In genomic region chr11:64000740-64001514, GRCh38 we compare ENCODE assay signal across 11 cellular contexts. TPM values are rescaled to one million over a fixed set of nuclear protein-coding genes. Genes with fewer than 3 reads are reported as not detected.
DNase-seq lines count a peak whose midpoint lies in the region; ATAC-seq, FAIRE-seq and TF ChIP-seq lines count a peak whose summit lies in the region.
"Had no signal": no experiment of that assay in that cellular context is flagged by ENCODE, and none has a peak within 500 bp of the region (broad histone marks: within the 10 kb centered on the region; RNA-seq: fewer than 3 reads in every experiment).

No MANE protein-coding gene starts in this region.

- H3K27ac Mint-ChIP-seq in MCF 10A (ENCODE audit: low read depth, unreplicated experiment): no peak overlapping the region
- H3K27ac Mint-ChIP-seq in activated T-helper 17 cell treated with anti-CD3 and anti-CD28 coated beads, Interleukin-2, amount 50 U/mL, for 72 hours: no peak overlapping the region

- H3K27ac ChIP-seq in breast epithelium (no peak overlapping the region), mucosa of rectum (ENCODE audit: low read depth in 2 of 2, low read length in 2 of 2) (no peak overlapping the region), upper lobe of right lung (no peak overlapping the region), Karpas-422 (ENCODE audit: low read length) (no peak overlapping the region)

- CTCF ChIA-PET in MCF 10A (lab: Yijun Ruan, JAX): interaction anchor here (0.5 to 1.2 kb wide), 4 partner anchors 74 to 148 kb away, joined by 3 to 4 read pairs (median 4); no protein-coding TSS in a partner anchor

- H3K4me1 ChIP-seq in breast epithelium: peaks cover 15 to 17% of the 10 kb centered on the region in 2 donors
- H3K4me1 ChIP-seq in mucosa of rectum (ENCODE audit: control insufficient read depth in 2 of 2, insufficient read depth in 2 of 2, low read length in 2 of 2): peaks cover 12 to 17% of the 10 kb centered on the region in 2 donors
- H3K4me1 ChIP-seq in upper lobe of right lung: peaks cover 37% of the 10 kb centered on the region
- no peaks in the 10 kb centered on the region for H3K4me1 ChIP-seq in Karpas-422 (ENCODE audit: low read length)

- H3K36me3 ChIP-seq in breast epithelium (no peaks in the 10 kb centered on the region), bronchial epithelial cell (ENCODE audit: control insufficient read depth, insufficient read depth, low read length) (peaks cover 17% of the 10 kb centered on the region), mucosa of rectum (ENCODE audit: control insufficient read depth in 2 of 2, insufficient read depth in 2 of 2, low read length in 2 of 2) (peaks cover 15 to 19% of the 10 kb centered on the region in 2 donors), upper lobe of right lung (peaks cover 24% of the 10 kb centered on the region), Karpas-422 (ENCODE audit: insufficient read depth, low read length) (peaks cover 3% of the 10 kb centered on the region; the same call in 1 of the 2 replicates)

- H3K27me3 Mint-ChIP-seq in MCF 10A (ENCODE audit: insufficient read depth, unreplicated experiment): no peaks in the 10 kb centered on the region
- no peaks in the 10 kb centered on the region for H3K27me3 Mint-ChIP-seq in activated T-helper 17 cell treated with anti-CD3 and anti-CD28 coated beads, Interleukin-2, amount 50 U/mL, for 72 hours

- DNase-seq in breast epithelium (ENCODE audit: low spot score in 2 of 2) (no peak), MCF 10A (ENCODE audit: unreplicated experiment) (no peak), bronchial epithelial cell (ENCODE audit: low read depth) (no peak), upper lobe of right lung (no peak), Karpas-422 (no peak), SW480 (ENCODE audit: low spot score) (no peak)
- DNase-seq: RPMI8226 had no signal

- H3K9me3 Mint-ChIP-seq in MCF 10A (ENCODE audit: unreplicated experiment): no peaks in the 10 kb centered on the region
- no peaks in the 10 kb centered on the region for H3K9me3 Mint-ChIP-seq in activated T-helper 17 cell treated with anti-CD3 and anti-CD28 coated beads, Interleukin-2, amount 50 U/mL, for 72 hours

- no peak overlapping the region for H2AFZ ChIP-seq in Karpas-422 (ENCODE audit: low read length)

- FAIRE-seq in bronchial epithelial cell (lab: Jason Lieb, UNC): peak; percentile 86
- FAIRE-seq: GM18507 had no signal

- TF ChIP-seq CTCF in breast epithelium (IDR thresholded peaks at IDR 0.05) (no peak), MCF 10A (IDR thresholded peaks at IDR 0.05; ENCODE audit: unreplicated experiment) (no peak), bronchial epithelial cell (IDR thresholded peaks at IDR 0.05; ENCODE audit: insufficient read depth, low read length, severe bottlenecking) (no peak), upper lobe of right lung (IDR thresholded peaks at IDR 0.05) (no peak)

- H3K4me3 Mint-ChIP-seq in MCF 10A (ENCODE audit: unreplicated experiment): no peak overlapping the region
- no peak overlapping the region for H3K4me3 Mint-ChIP-seq in activated T-helper 17 cell treated with anti-CD3 and anti-CD28 coated beads, Interleukin-2, amount 50 U/mL, for 72 hours

- no peak for ATAC-seq in upper lobe of right lung
- ATAC-seq in activated T-helper 17 cell treated with anti-CD3 and anti-CD28 coated beads, Interleukin-2, amount 50 U/mL, for 72 hours (replicated peaks): no peak

- H3K4me3 ChIP-seq in breast epithelium (peak overlapping the region; percentile 27 to 67 (median 45)), bronchial epithelial cell (ENCODE audit: low read depth, low read length) (peak overlapping the region; percentile 18), mucosa of rectum (ENCODE audit: low read length in 2 of 2) (peak overlapping the region; percentile 31 to 43), upper lobe of right lung (peak overlapping the region; percentile 44), Karpas-422 (ENCODE audit: low read length) (no peak overlapping the region)

- H3K9ac ChIP-seq in mucosa of rectum (ENCODE audit: low read depth in 1 of 2, low read length in 2 of 2): peak overlapping the region in 1 of 2 donors; percentile 54
- H3K9ac ChIP-seq in Karpas-422 (ENCODE audit: low read length): no peak overlapping the region

- peaks cover 6% of the 10 kb centered on the region; the same call in 1 of the 2 replicates for H4K20me1 ChIP-seq in Karpas-422 (ENCODE audit: insufficient read depth, low read depth, low read length)

- no peaks in the 10 kb centered on the region for H3K9me2 ChIP-seq in Karpas-422 (replicated peaks; ENCODE audit: insufficient read depth, low read length)

- no TSS peak for BruUV-seq in MCF 10A (replicated peaks; lab: Mats Ljungman, UMichigan)

- no peaks in the 10 kb centered on the region for H3K9me3 ChIP-seq in breast epithelium
- no peaks in the 10 kb centered on the region for H3K9me3 ChIP-seq in mucosa of rectum (ENCODE audit: control insufficient read depth in 2 of 2, low read length in 2 of 2)
- H3K9me3 ChIP-seq in upper lobe of right lung: no peaks in the 10 kb centered on the region
- H3K9me3 ChIP-seq in Karpas-422 (ENCODE audit: low read length): no peaks in the 10 kb centered on the region

- POLR2A ChIA-PET in MCF 10A (lab: Yijun Ruan, JAX): interaction anchor here (0.7 to 1.8 kb wide), 2 partner anchors 13 to 284 kb away, joined by 3 to 6 read pairs; no protein-coding TSS in a partner anchor

- peaks cover 23% of the 10 kb centered on the region for H3K36me3 Mint-ChIP-seq in MCF 10A (ENCODE audit: insufficient read depth, unreplicated experiment)
- peaks cover 22% of the 10 kb centered on the region for H3K36me3 Mint-ChIP-seq in activated T-helper 17 cell treated with anti-CD3 and anti-CD28 coated beads, Interleukin-2, amount 50 U/mL, for 72 hours (ENCODE audit: low read depth)

- H3K27me3 ChIP-seq in breast epithelium (no peaks in the 10 kb centered on the region), bronchial epithelial cell (ENCODE audit: control insufficient read depth, insufficient read depth, low read length) (peaks cover 4% of the 10 kb centered on the region), mucosa of rectum (ENCODE audit: control insufficient read depth in 2 of 2, insufficient read depth in 2 of 2, low read length in 2 of 2) (no peaks in the 10 kb centered on the region), upper lobe of right lung (no peaks in the 10 kb centered on the region), Karpas-422 (ENCODE audit: low read length) (no peaks in the 10 kb centered on the region)

- H3K79me2 ChIP-seq in Karpas-422 (ENCODE audit: low read length): no peaks in the 10 kb centered on the region

- intact Hi-C loops in breast epithelium (cut with DNase I; ENCODE audit: low total_unique reads): no loop called here
- intact Hi-C loops in MCF 10A (cut with micrococcal nuclease): loop anchor here (1.0 kb wide), 1 partner anchor 145 kb away; no protein-coding TSS in a partner anchor
- intact Hi-C loops in upper lobe of right lung (cut with DNase I): loop anchor here (5.0 kb wide), 1 partner anchor 146 kb away; no protein-coding TSS in a partner anchor

- no peak for TF ChIP-seq POLR2A in breast epithelium (IDR thresholded peaks at IDR 0.05)

- no peak overlapping the region for H3K4me2 ChIP-seq in Karpas-422 (ENCODE audit: low read depth, low read length, poor library complexity, severe bottlenecking)

- H3K4me1 Mint-ChIP-seq in MCF 10A (ENCODE audit: insufficient read depth, unreplicated experiment): no peaks in the 10 kb centered on the region
- H3K4me1 Mint-ChIP-seq in activated T-helper 17 cell treated with anti-CD3 and anti-CD28 coated beads, Interleukin-2, amount 50 U/mL, for 72 hours: peaks cover 3% of the 10 kb centered on the region

RNA-seq across cellular contexts. Expression of gene OTUB1, which starts 14.7 kb away (rescaled TPM):
- total RNA-seq in breast epithelium: 10 to 100 TPM; 50.9 to 81.4 (median 79.3) TPM
- total RNA-seq in MCF 10A (2022): 50.9 and 56.0 TPM in 2 replicates
- 43.5 and 51.1 TPM in 2 replicates for total RNA-seq in bronchial epithelial cell
- 60.6 TPM for total RNA-seq in upper lobe of right lung
- 10 to 100 TPM; 59.4 to 84.2 TPM for total RNA-seq in activated T-helper 17 cell treated with anti-CD3 and anti-CD28 coated beads, Interleukin-2, amount 50 U/mL, for 72 hours
- total RNA-seq in Karpas-422 (2014; rRNA removed; shearing (Covaris generic); ENCODE audit: low replicate concordance): 41.6 and 61.7 TPM in 2 replicates

RNA-seq across cellular contexts. Expression of gene COX8A, which starts 26.5 kb away (rescaled TPM):
- total RNA-seq in breast epithelium (100 to 1,000 TPM; 257 to 326 (median 293) TPM), MCF 10A (2022) (461 and 466 TPM in 2 replicates), bronchial epithelial cell (266 and 382 TPM in 2 replicates), upper lobe of right lung (199 TPM)
- 100 to 1,000 TPM; 329 to 461 TPM for total RNA-seq in activated T-helper 17 cell treated with anti-CD3 and anti-CD28 coated beads, Interleukin-2, amount 50 U/mL, for 72 hours
- total RNA-seq in Karpas-422 (2014; rRNA removed; shearing (Covaris generic); ENCODE audit: low replicate concordance): 574 and 779 TPM in 2 replicates

RNA-seq across cellular contexts. Expression of gene FLRT1, which starts 34.8 kb away (rescaled TPM):
- total RNA-seq in breast epithelium (not detected), MCF 10A (2022) (2.7 and 7.0 TPM in 2 replicates), bronchial epithelial cell (0.26 and 1.5 TPM in 2 replicates), upper lobe of right lung (not detected)
- total RNA-seq in activated T-helper 17 cell treated with anti-CD3 and anti-CD28 coated beads, Interleukin-2, amount 50 U/mL, for 72 hours: not detected
- total RNA-seq in Karpas-422 (2014; rRNA removed; shearing (Covaris generic); ENCODE audit: low replicate concordance): not detected in 2 replicates
- total RNA-seq: activated CD8-positive, alpha-beta memory T cell treated with anti-CD3 and anti-CD28 coated beads for 36 hours had no signal
